9 cellular contexts compared by ENCODE assay signal in genomic region chr17:80195671-80196529, GRCh38. TPM values are rescaled to one million over a fixed set of nuclear protein-coding genes. Genes with fewer than 3 reads are reported as not detected.
DNase-seq lines count a peak whose midpoint lies in the region; ATAC-seq and TF ChIP-seq lines count a peak whose summit lies in the region.
"Had no signal": no experiment of that assay in that cellular context is flagged by ENCODE, and none has a peak within 500 bp of the region (broad histone marks: within the 10 kb centered on the region; RNA-seq: fewer than 3 reads in every experiment).

No MANE protein-coding gene starts in this region.

- no peaks in the 10 kb centered on the region for H3K27me3 ChIP-seq in lower lobe of right lung (ENCODE audit: low read depth)

- ATAC-seq in lower lobe of right lung (peak in 1 of 2 donors; percentile 49), GM21390 (IDR thresholded peaks at IDR 0.05; ENCODE audit: unreplicated experiment) (no peak)

- peak; percentile 87 for TF ChIP-seq CTCF in GM12875 (IDR thresholded peaks at IDR 0.05; ENCODE audit: borderline replicate concordance, insufficient read depth, low read depth, low read length)
- peak; percentile 89 for TF ChIP-seq CTCF in lower lobe of right lung (IDR thresholded peaks at IDR 0.05)

- H3K27me3 Mint-ChIP-seq in activated naive CD8-positive, alpha-beta T cell, result peaks cover 2% of the 10 kb centered on the region

- intact Hi-C loops in lower lobe of right lung (cut with DNase I), result no loop called here

- no peaks in the 10 kb centered on the region for H3K36me3 ChIP-seq in lower lobe of right lung

- H3K9me3 ChIP-seq in lower lobe of right lung, result no peaks in the 10 kb centered on the region

- in situ Hi-C loops in SK-MEL-5 (cut with HindIII; ENCODE audit: low pct_unique_long_range_greater_than_20kb, low sequenced_read_pairs), result no loop called here

- no peak overlapping the region for H3K4me3 ChIP-seq in GM12875 (ENCODE audit: low read depth, low read length)
- H3K4me3 ChIP-seq in lower lobe of right lung, result no peak overlapping the region

- H3K27ac Mint-ChIP-seq in activated naive CD8-positive, alpha-beta T cell, result peak overlapping the region; percentile 29

- no peaks in the 10 kb centered on the region for H3K36me3 Mint-ChIP-seq in activated naive CD8-positive, alpha-beta T cell

- peaks cover 6% of the 10 kb centered on the region for H3K4me1 ChIP-seq in lower lobe of right lung

- H3K27ac ChIP-seq in lower lobe of right lung, result no peak overlapping the region

- H3K4me1 Mint-ChIP-seq in activated naive CD8-positive, alpha-beta T cell (ENCODE audit: low read depth), result no peaks in the 10 kb centered on the region

- H3K9me3 Mint-ChIP-seq in activated naive CD8-positive, alpha-beta T cell (ENCODE audit: low read depth), result no peaks in the 10 kb centered on the region

- H3K4me3 Mint-ChIP-seq in activated naive CD8-positive, alpha-beta T cell, result no peak overlapping the region

- DNase-seq in SK-MEL-5 (ENCODE audit: low read depth, low spot score), result peak; percentile 34
- DNase-seq in lower lobe of right lung, result no peak
- peak; percentile 12 to 68 (median 49) for DNase-seq in stimulated activated naive CD4-positive, alpha-beta T cell (lab: John Stamatoyannopoulos, UW)
- DNase-seq in islet precursor cell, result no peak
- DNase-seq in NCI-H526 treated with DMSO at 0.1 percent for 48 hours (lab: John Stamatoyannopoulos, UW), result no peak

RNA-seq across cellular contexts. Expression of gene SGSH, which starts 24.2 kb away (rescaled TPM):
- 21.5 and 30.4 TPM in 2 replicates for total RNA-seq in SK-MEL-5 (2014; rRNA removed; shearing (Covaris generic))
- polyA plus RNA-seq in SK-MEL-5 (2015; cell fraction: cytosol; rRNA removed), result 55.3 and 74.8 TPM in 2 replicates
- 227 and 283 TPM in 2 replicates for polyA plus RNA-seq in SK-MEL-5 (2015; cell fraction: nucleus; rRNA removed)
- 57.8 TPM for total RNA-seq in lower lobe of right lung

RNA-seq across cellular contexts. Expression of gene SLC26A11, which starts 24.3 kb away (rescaled TPM):
- 22.1 and 23.6 TPM in 2 replicates for total RNA-seq in SK-MEL-5 (2014; rRNA removed; shearing (Covaris generic))
- polyA plus RNA-seq in SK-MEL-5 (2015; cell fraction: cytosol; rRNA removed), result 39.2 and 42.0 TPM in 2 replicates
- 154 and 187 TPM in 2 replicates for polyA plus RNA-seq in SK-MEL-5 (2015; cell fraction: nucleus; rRNA removed)
- total RNA-seq in lower lobe of right lung, result 42.4 TPM

RNA-seq across cellular contexts. Expression of gene CARD14, which starts 26.1 kb away (rescaled TPM):
- 19.6 and 23.2 TPM in 2 replicates for total RNA-seq in SK-MEL-5 (2014; rRNA removed; shearing (Covaris generic))
- polyA plus RNA-seq in SK-MEL-5 (2015; cell fraction: cytosol; rRNA removed), result 15.7 and 17.4 TPM in 2 replicates
- polyA plus RNA-seq in SK-MEL-5 (2015; cell fraction: nucleus; rRNA removed), result 78.5 and 94.3 TPM in 2 replicates
- total RNA-seq in lower lobe of right lung, result 0.50 TPM
- total RNA-seq: T-helper 1 cell treated with Interleukin-12 subunit alpha and Interleukin-12 subunit beta and Interleukin-4 antibody, amounts not matched to agents 30 ng/mL and 1 ng/mL, for 36 hours had no signal

RNA-seq across cellular contexts. Expression of gene EIF4A3, which starts 49.0 kb away (rescaled TPM):
- total RNA-seq in SK-MEL-5 (2014; rRNA removed; shearing (Covaris generic)), result 567 and 602 TPM in 2 replicates
- 264 and 266 TPM in 2 replicates for polyA plus RNA-seq in SK-MEL-5 (2015; cell fraction: cytosol; rRNA removed)
- polyA plus RNA-seq in SK-MEL-5 (2015; cell fraction: nucleus; rRNA removed), result 198 and 244 TPM in 2 replicates
- 54.1 TPM for total RNA-seq in lower lobe of right lung

Comparison
In these comparisons a context has a peak if more than half of its experiments do, and no peak if none do; other contexts are left out.
1. DNase-seq: peak in SK-MEL-5 (single experiment) and stimulated activated naive CD4-positive, alpha-beta T cell (6 of 6); none in lower lobe of right lung (single experiment), islet precursor cell (single experiment) and NCI-H526 treated with DMSO at 0.1 percent for 48 hours (single experiment).
2. RNA of gene CARD14, which starts 26.1 kb away (total RNA-seq): 19.6 to 23.2 TPM in SK-MEL-5; 0.50 TPM in lower lobe of right lung (single experiment); every median in the first group is over 10 times any median in the second.